In genomic region chr3:132721479-132722164, GRCh38 we compare ENCODE assay signal across 8 cellular contexts. TPM values are rescaled to one million over a fixed set of nuclear protein-coding genes. Genes with fewer than 3 reads are reported as not detected.
DNase-seq lines count a peak whose midpoint lies in the region; ATAC-seq lines count a peak whose summit lies in the region.

No MANE protein-coding gene starts in this region.

- H3K36me3 ChIP-seq in HUES48 (ENCODE audit: control insufficient read depth, insufficient read depth, low read length): peaks cover 18% of the 10 kb centered on the region

- DNase-seq in Ammon's horn (ENCODE audit: low spot score) (peak; percentile 66), SKM-1 treated with dmso at 0.1 percent for 144 hours (lab: John Stamatoyannopoulos, UW; ENCODE audit: unreplicated experiment) (peak; percentile 40), left lobe of liver (ENCODE audit: low spot score) (no peak), GM19240 (ENCODE audit: insufficient read length, low spot score) (no peak)
- peak; percentile 20 for DNase-seq in stimulated activated CD8-positive, alpha-beta memory T cell treated with anti-CD3 and anti-CD28 coated beads, Interleukin-4, amount 100 ng/mL, for 24 hours (ENCODE audit: low read depth)

- ATAC-seq in GM18511 (IDR thresholded peaks at IDR 0.05; ENCODE audit: unreplicated experiment) (peak; percentile 31), left lobe of liver (peak; percentile 41)

- peak overlapping the region; percentile 89 for H3K27ac ChIP-seq in HUES48 (ENCODE audit: low read depth, low read length)
- H3K27ac ChIP-seq in cingulate gyrus (ENCODE audit: low read depth, low read length): peak overlapping the region; percentile 87

- no peaks in the 10 kb centered on the region for H3K27me3 ChIP-seq in HUES48 (ENCODE audit: control insufficient read depth, insufficient read depth, low read length)

- H3K4me1 ChIP-seq in HUES48 (ENCODE audit: control insufficient read depth, insufficient read depth, low read length): peaks cover 16% of the 10 kb centered on the region; the same call in 1 of the 2 replicates

- H3K9me3 ChIP-seq in HUES48 (ENCODE audit: control insufficient read depth, insufficient read depth, low read length): no peaks in the 10 kb centered on the region

- H3K9ac ChIP-seq in HUES48 (ENCODE audit: low read depth, low read length): peak overlapping the region; percentile 60

- H3K4me3 ChIP-seq in HUES48 (ENCODE audit: low read depth, low read length): peak overlapping the region; percentile 79

RNA-seq across cellular contexts. Expression of gene NPHP3, which starts 0.6 kb away (rescaled TPM):
- 10.1 TPM for total RNA-seq in left lobe of liver

Comparison
In these comparisons a context has a peak if more than half of its experiments do, and no peak if none do; other contexts are left out.
1. DNase-seq: peak in Ammon's horn (single experiment), SKM-1 treated with dmso at 0.1 percent for 144 hours (single experiment) and stimulated activated CD8-positive, alpha-beta memory T cell treated with anti-CD3 and anti-CD28 coated beads, Interleukin-4, amount 100 ng/mL, for 24 hours (single experiment); none in left lobe of liver (single experiment) and GM19240 (single experiment).